9 cellular contexts compared by ENCODE assay signal in the genomic region with DNA sequence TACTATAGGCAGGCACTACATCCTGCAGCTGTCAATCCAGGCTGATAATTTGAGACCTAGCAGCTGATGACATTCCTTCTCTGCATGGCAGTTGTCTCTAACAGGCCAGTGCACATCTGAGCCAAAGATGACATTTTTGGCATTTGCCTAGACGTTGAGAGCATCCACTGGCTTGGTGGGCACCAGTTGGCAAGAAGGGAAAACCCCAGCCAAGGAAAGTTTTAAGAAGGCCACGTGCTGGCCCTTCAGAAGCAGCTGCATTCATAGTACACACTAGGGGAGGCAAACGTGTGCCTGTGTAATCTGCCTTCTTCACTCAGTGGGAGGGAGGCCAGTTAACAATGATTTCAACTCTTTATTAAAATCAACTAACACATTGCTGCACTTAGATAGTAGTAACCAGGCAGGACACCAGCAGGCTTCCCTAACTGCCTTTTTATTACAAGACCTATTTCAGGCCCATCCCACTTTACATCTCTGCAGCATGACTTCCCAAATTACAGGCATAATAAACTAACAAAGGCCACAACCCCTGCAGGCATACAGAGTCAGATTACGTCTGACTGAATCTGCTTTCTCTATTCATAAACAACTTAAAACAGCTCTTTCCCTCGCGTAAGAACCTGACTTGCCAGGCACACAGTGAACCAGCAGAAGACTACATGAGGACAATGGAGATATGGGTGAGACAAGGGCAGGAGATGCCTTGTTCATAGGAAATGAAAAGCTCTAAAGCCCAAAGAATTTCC.
DNase-seq lines count a peak whose midpoint lies in the region; ATAC-seq and TF ChIP-seq lines count a peak whose summit lies in the region.
"Had no signal": no experiment of that assay in that cellular context is flagged by ENCODE, and none has a peak within 500 bp of the region (broad histone marks: within the 10 kb centered on the region; RNA-seq: fewer than 3 reads in every experiment).

No MANE protein-coding gene starts in this region.

- H3K36me3 Mint-ChIP-seq in type B pancreatic cell: no peaks in the 10 kb centered on the region
- no peaks in the 10 kb centered on the region for H3K36me3 Mint-ChIP-seq in CD8-positive, alpha-beta T cell

- no peaks in the 10 kb centered on the region for H3K9me3 ChIP-seq in CD8-positive, alpha-beta T cell (ENCODE audit: low read length)

- TF ChIP-seq CTCF in astrocyte of the spinal cord (IDR thresholded peaks at IDR 0.05; ENCODE audit: low read depth, low read length) (no peak), type B pancreatic cell (conservative IDR thresholded peaks at IDR 0.05) (no peak)
- TF ChIP-seq CTCF in CD8-positive, alpha-beta T cell (IDR thresholded peaks at IDR 0.05): no peak

- DNase-seq in NCI-H1436 (lab: John Stamatoyannopoulos, UW): peak; percentile 11
- no peak for DNase-seq in NCI-H1436 treated with DMSO at 0.1 percent for 48 hours (lab: John Stamatoyannopoulos, UW)
- DNase-seq in astrocyte of the spinal cord (ENCODE audit: low read depth, low spot score): peak; percentile 57
- DNase-seq in left colon: peak in 1 of 2 donors; percentile 59
- no peak for DNase-seq in type B pancreatic cell (ENCODE audit: extremely low spot score, unreplicated experiment)
- no peak for DNase-seq in glomerular visceral epithelial cell (ENCODE audit: extremely low spot score)
- DNase-seq in CD8-positive, alpha-beta T cell: no peak
- no peak for DNase-seq in putamen (ENCODE audit: low spot score)
- DNase-seq: stimulated activated CD4-positive, alpha-beta T cell treated with anti-CD3 and anti-CD28 coated beads, Interleukin-4, amount 100 ng/mL, for 1 hour had no signal

- H3K4me3 ChIP-seq in astrocyte of the spinal cord (ENCODE audit: low read depth, low read length): no peak overlapping the region
- H3K4me3 ChIP-seq in CD8-positive, alpha-beta T cell (ENCODE audit: low read depth, low read length): no peak overlapping the region

- peaks cover 3% of the 10 kb centered on the region for H3K27me3 ChIP-seq in CD8-positive, alpha-beta T cell (ENCODE audit: insufficient read depth, low read length)

- POLR2A ChIA-PET in CD8-positive, alpha-beta T cell (lab: Charles Lee): no interaction called here

- peak overlapping the region; percentile 48 for H3K4me3 Mint-ChIP-seq in type B pancreatic cell
- H3K4me3 Mint-ChIP-seq in CD8-positive, alpha-beta T cell: no peak overlapping the region

- intact Hi-C loops in left colon (cut with DNase I, micrococcal nuclease): no loop called here
- intact Hi-C loops in CD8-positive, alpha-beta T cell (cut with DNase I, micrococcal nuclease): no loop called here

- H3K4me1 ChIP-seq in CD8-positive, alpha-beta T cell (ENCODE audit: insufficient read depth, low read length): no peaks in the 10 kb centered on the region

- H3K4me1 Mint-ChIP-seq in type B pancreatic cell (ENCODE audit: unreplicated experiment): peaks cover 43% of the 10 kb centered on the region
- no peaks in the 10 kb centered on the region for H3K4me1 Mint-ChIP-seq in CD8-positive, alpha-beta T cell (ENCODE audit: low read depth)

- no peaks in the 10 kb centered on the region for H3K36me3 ChIP-seq in CD8-positive, alpha-beta T cell (ENCODE audit: insufficient read depth, low read length)

- no peaks in the 10 kb centered on the region for H3K27me3 Mint-ChIP-seq in type B pancreatic cell
- peaks cover 9% of the 10 kb centered on the region for H3K27me3 Mint-ChIP-seq in CD8-positive, alpha-beta T cell (ENCODE audit: low read depth)

- peak overlapping the region; percentile 60 for H3K27ac Mint-ChIP-seq in type B pancreatic cell
- no peak overlapping the region for H3K27ac Mint-ChIP-seq in CD8-positive, alpha-beta T cell

- ATAC-seq in left colon: peak; percentile 87
- no peak for ATAC-seq in CD8-positive, alpha-beta T cell

- CTCF ChIA-PET in CD8-positive, alpha-beta T cell (lab: Charles Lee): no interaction called here

- in situ Hi-C loops in astrocyte of the spinal cord (cut with HindIII; ENCODE audit: low sequenced_read_pairs): no loop called here

- no peak overlapping the region for H3K27ac ChIP-seq in CD8-positive, alpha-beta T cell (ENCODE audit: low read depth, low read length)

- no peaks in the 10 kb centered on the region for H3K9me3 Mint-ChIP-seq in type B pancreatic cell
- no peaks in the 10 kb centered on the region for H3K9me3 Mint-ChIP-seq in CD8-positive, alpha-beta T cell

Comparison
In these comparisons a context has a peak if more than half of its experiments do, and no peak if none do; other contexts are left out.
1. DNase-seq: peak in NCI-H1436 (single experiment) and astrocyte of the spinal cord (single experiment); none in NCI-H1436 treated with DMSO at 0.1 percent for 48 hours (single experiment), type B pancreatic cell (single experiment), glomerular visceral epithelial cell (single experiment), CD8-positive, alpha-beta T cell (0 of 7) and putamen (single experiment).